23 cellular contexts compared by ENCODE assay signal in the genomic region with DNA sequence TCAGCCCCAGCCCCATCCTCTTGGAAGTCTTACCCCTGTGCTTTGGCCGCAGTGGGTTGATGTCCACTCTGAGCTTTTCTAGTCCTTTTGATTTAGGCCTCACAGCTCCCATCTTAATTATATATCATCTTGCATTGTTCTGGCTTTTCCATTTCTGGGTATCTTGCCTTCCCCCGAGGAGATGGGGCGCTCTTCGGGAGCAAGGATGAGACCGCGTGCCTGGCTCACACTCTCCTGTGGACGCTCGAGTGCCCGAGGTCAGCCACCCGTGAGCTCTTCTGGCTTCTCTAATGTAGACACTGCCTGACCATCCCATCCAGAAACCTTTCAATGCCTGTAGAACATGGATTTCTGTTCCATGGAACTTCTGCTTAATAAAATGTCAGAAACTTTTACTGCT. TPM values are rescaled to one million over a fixed set of nuclear protein-coding genes. Genes with fewer than 3 reads are reported as not detected.
DNase-seq lines count a peak whose midpoint lies in the region; ATAC-seq and TF ChIP-seq lines count a peak whose summit lies in the region.
"Had no signal": no experiment of that assay in that cellular context is flagged by ENCODE, and none has a peak within 500 bp of the region (broad histone marks: within the 10 kb centered on the region; RNA-seq: fewer than 3 reads in every experiment).

No MANE protein-coding gene starts in this region.

- H3K4me3 Mint-ChIP-seq in activated T-cell treated with anti-CD3 and anti-CD28 coated beads, Interleukin-2, amount 50 U/mL, for 72 hours: peak overlapping the region; percentile 3 to 28
- peak overlapping the region; percentile 57 to 73 (median 60) for H3K4me3 Mint-ChIP-seq in T-cell
- H3K4me3 Mint-ChIP-seq: GM23338 had no signal

- no peak for ATAC-seq in activated T-cell treated with anti-CD3 and anti-CD28 coated beads, Interleukin-2, amount 50 U/mL, for 72 hours (replicated peaks in 1 of 2)
- ATAC-seq in T-cell (replicated peaks in 1 of 4): no peak
- no peak for ATAC-seq in HG02840 (IDR thresholded peaks at IDR 0.05; ENCODE audit: low FRiP score, unreplicated experiment)
- no peak for ATAC-seq in HG02981 (IDR thresholded peaks at IDR 0.05; ENCODE audit: unreplicated experiment)
- ATAC-seq: esophagus mucosa, GM23338, sciatic nerve had no signal

- TF ChIP-seq POLR2A in spleen (IDR thresholded peaks at IDR 0.05): no peak

- peak overlapping the region; percentile 96 for H3K27ac ChIP-seq in effector memory CD4-positive, alpha-beta T cell (ENCODE audit: insufficient read depth, low read length, poor library complexity, severe bottlenecking)
- peak overlapping the region; percentile 38 to 92 (median 86) for H3K27ac ChIP-seq in spleen
- H3K27ac ChIP-seq: cardiac muscle cell, testis had no signal

- no peaks in the 10 kb centered on the region for H3K9me3 ChIP-seq in effector memory CD4-positive, alpha-beta T cell (ENCODE audit: control insufficient read depth, low read length)
- H3K9me3 ChIP-seq in spleen: no peaks in the 10 kb centered on the region
- H3K9me3 ChIP-seq: testis had no signal

- H3K4me3 ChIP-seq in effector memory CD4-positive, alpha-beta T cell (ENCODE audit: insufficient read depth, low read depth, low read length, poor library complexity, severe bottlenecking): no peak overlapping the region
- no peak overlapping the region for H3K4me3 ChIP-seq in spleen
- H3K4me3 ChIP-seq: cardiac muscle cell, GM23338, testis had no signal

- CTCF ChIA-PET in T-cell (lab: Charles Lee): interaction anchor here (0.5 to 3.1 kb wide), 9 partner anchors 14 to 95 kb away, joined by 3 to 21 read pairs (median 4); no protein-coding TSS in a partner anchor

- H3K36me3 ChIP-seq in effector memory CD4-positive, alpha-beta T cell (ENCODE audit: control insufficient read depth, insufficient read depth, low read length): no peaks in the 10 kb centered on the region
- peaks cover 0 to 33% (median 2%) of the 10 kb centered on the region in 6 donors for H3K36me3 ChIP-seq in spleen

- H3K9me3 Mint-ChIP-seq in activated T-cell treated with anti-CD3 and anti-CD28 coated beads, Interleukin-2, amount 50 U/mL, for 72 hours: no peaks in the 10 kb centered on the region
- H3K9me3 Mint-ChIP-seq in T-cell: no peaks in the 10 kb centered on the region
- H3K9me3 Mint-ChIP-seq: GM23338 had no signal

- intact Hi-C loops in spleen (cut with DNase I; ENCODE audit: low total_unique reads): no loop called here

- in situ Hi-C loops in GM13977 (cut with MboI; ENCODE audit: low pct_unique_long_range_greater_than_20kb, low sequenced_read_pairs, unreplicated experiment): no loop called here

- H3K4me1 Mint-ChIP-seq in activated T-cell treated with anti-CD3 and anti-CD28 coated beads, Interleukin-2, amount 50 U/mL, for 72 hours (ENCODE audit: low read depth): peaks cover 100% of the 10 kb centered on the region
- peaks cover 90 to 100% (median 95%) of the 10 kb centered on the region in 3 donors for H3K4me1 Mint-ChIP-seq in T-cell

- WGBS in spleen, 5 donors: 96 to 99% (median 97%) methylated on average over 10 of the region's 10 CpGs

- POLR2A ChIA-PET in T-cell (lab: Charles Lee): interaction anchor here (0.5 to 2.6 kb wide), 13 partner anchors 8 to 95 kb away, joined by 3 to 16 read pairs (median 4); no protein-coding TSS in a partner anchor

- TF ChIP-seq CTCF in spleen (IDR thresholded peaks at IDR 0.05 in 8 of 11, conservative IDR thresholded peaks at IDR 0.05 in 3 of 11) (no peak), GM13977 (IDR thresholded peaks at IDR 0.05; ENCODE audit: extremely low read depth, insufficient read depth, missing control alignments) (no peak)

- no peaks in the 10 kb centered on the region for H3K27me3 ChIP-seq in effector memory CD4-positive, alpha-beta T cell (replicated peaks; ENCODE audit: control insufficient read depth, insufficient read depth, low read length, poor library complexity, severe bottlenecking)
- no peaks in the 10 kb centered on the region for H3K27me3 ChIP-seq in spleen (replicated peaks in 1 of 7)
- H3K27me3 ChIP-seq: cardiac muscle cell, testis had no signal

- no peaks in the 10 kb centered on the region for H3K27me3 Mint-ChIP-seq in activated T-cell treated with anti-CD3 and anti-CD28 coated beads, Interleukin-2, amount 50 U/mL, for 72 hours (ENCODE audit: low read depth)
- no peaks in the 10 kb centered on the region for H3K27me3 Mint-ChIP-seq in T-cell

- peak overlapping the region; percentile 82 for H3K27ac Mint-ChIP-seq in activated T-cell treated with anti-CD3 and anti-CD28 coated beads, Interleukin-2, amount 50 U/mL, for 72 hours
- peak overlapping the region; percentile 99 for H3K27ac Mint-ChIP-seq in T-cell
- H3K27ac Mint-ChIP-seq: GM23338 had no signal

- H3K4me1 ChIP-seq in effector memory CD4-positive, alpha-beta T cell (ENCODE audit: control insufficient read depth, insufficient read depth, low read length, poor library complexity, severe bottlenecking): peaks cover 74% of the 10 kb centered on the region
- H3K4me1 ChIP-seq in spleen: peaks cover 37 to 98% (median 79%) of the 10 kb centered on the region in 6 donors

- peaks cover 17 to 25% of the 10 kb centered on the region in 2 donors for H3K36me3 Mint-ChIP-seq in activated T-cell treated with anti-CD3 and anti-CD28 coated beads, Interleukin-2, amount 50 U/mL, for 72 hours (ENCODE audit: insufficient read depth in 2 of 2)
- H3K36me3 Mint-ChIP-seq in T-cell: peaks cover 43% of the 10 kb centered on the region

- DNase-seq in activated T-cell treated with anti-CD3 and anti-CD28 coated beads, Interleukin-2, amount 50 U/mL, for 72 hours: no peak
- no peak for DNase-seq in activated T-cell treated with anti-CD3 and anti-CD28 coated beads, Interleukin-2, amount 50 U/mL, for 1 hour
- DNase-seq in T-cell (no peak), spleen (no peak), GM13977 (ENCODE audit: low spot score) (no peak)
- DNase-seq in effector memory CD4-positive, alpha-beta T cell: no peak
- DNase-seq: ACHN, DMS53, hypothalamus, IMR-90, kidney, NCI-H1417 treated with DMSO at 0.1 percent for 48 hours, NCI-H526, Right ventricle myocardium superior, SW 1271, testis had no signal

RNA-seq across cellular contexts. Expression of a gene that starts 53.5 kb away (rescaled TPM):
- total RNA-seq in activated T-cell treated with anti-CD3 and anti-CD28 coated beads, Interleukin-2, amount 50 U/mL, for 72 hours: 10 to 100 TPM; 32.8 to 57.5 TPM
- total RNA-seq in T-cell: 100 to 1,000 TPM in 3 of 5 donors, 10 to 100 TPM in 2; 69.9 to 152 (median 100) TPM
- 10 to 100 TPM; 29.1 to 83.6 (median 53.4) TPM for total RNA-seq in spleen
- polyA plus RNA-seq in spleen: 10 to 100 TPM; 56.0 to 68.0 (median 60.6) TPM
- total RNA-seq: GM23338, MCF 10A had no signal
